Comparison of ENCODE assay signal across 18 cellular contexts in genomic region chr7:107152011-107152410, GRCh38. TPM values are rescaled to one million over a fixed set of nuclear protein-coding genes. Genes with fewer than 3 reads are reported as not detected.
DNase-seq lines count a peak whose midpoint lies in the region; ATAC-seq and TF ChIP-seq lines count a peak whose summit lies in the region.
"Had no signal": no experiment of that assay in that cellular context is flagged by ENCODE, and none has a peak within 500 bp of the region (broad histone marks: within the 10 kb centered on the region; RNA-seq: fewer than 3 reads in every experiment).

No MANE protein-coding gene starts in this region.

- no peak overlapping the region for H3K9ac ChIP-seq in adipocyte (ENCODE audit: low read length)

- ATAC-seq in foreskin keratinocyte = peak; percentile 86
- ATAC-seq in GM18502 (IDR thresholded peaks at IDR 0.05; ENCODE audit: poor library complexity, unreplicated experiment) = no peak
- ATAC-seq: gastroesophageal sphincter, left cardiac atrium had no signal

- H3K4me1 ChIP-seq in adipocyte (ENCODE audit: control insufficient read depth, insufficient read depth, low read length) (peaks cover 10% of the 10 kb centered on the region), foreskin keratinocyte (peaks cover 3% of the 10 kb centered on the region), Peyer's patch (no peaks in the 10 kb centered on the region)
- H3K4me1 ChIP-seq: HAP-1, uterus had no signal

- peaks cover 15% of the 10 kb centered on the region for H3K36me3 ChIP-seq in adipocyte (ENCODE audit: control insufficient read depth, insufficient read depth, low read length, severe bottlenecking)
- H3K36me3 ChIP-seq in Peyer's patch = no peaks in the 10 kb centered on the region
- H3K36me3 ChIP-seq: HAP-1, uterus, WERI-Rb-1 had no signal

- no peak for TF ChIP-seq POLR2A in Peyer's patch (IDR thresholded peaks at IDR 0.05)

- peak; percentile 57 for TF ChIP-seq CTCF in foreskin keratinocyte (conservative IDR thresholded peaks at IDR 0.05)
- TF ChIP-seq CTCF in Peyer's patch (IDR thresholded peaks at IDR 0.05) = no peak

- no peaks in the 10 kb centered on the region for H3K27me3 ChIP-seq in adipocyte (replicated peaks; ENCODE audit: control insufficient read depth, insufficient read depth, low read length)
- no peaks in the 10 kb centered on the region for H3K27me3 ChIP-seq in foreskin keratinocyte
- H3K27me3 ChIP-seq in Peyer's patch = no peaks in the 10 kb centered on the region
- H3K27me3 ChIP-seq: gastroesophageal sphincter, uterus had no signal

- H3K27ac ChIP-seq in foreskin keratinocyte (no peak overlapping the region), Peyer's patch (no peak overlapping the region)
- H3K27ac ChIP-seq: coronary artery, gastroesophageal sphincter, uterus, WERI-Rb-1 had no signal

- DNase-seq in AG08396 (ENCODE audit: low spot score) = peak; percentile 12
- peak; percentile 22 for DNase-seq in HPDE6-E6E7 (ENCODE audit: extremely low spot score)
- DNase-seq in adipocyte (ENCODE audit: low read depth) = peak; percentile 35
- DNase-seq in foreskin keratinocyte = peak; percentile 38 to 57
- DNase-seq in NCI-H2081 treated with DMSO at 0.1 percent for 48 hours (lab: John Stamatoyannopoulos, UW) = no peak
- DNase-seq in Peyer's patch = no peak
- DNase-seq in NCI-H187 treated with DMSO at 0.1 percent for 48 hours (lab: John Stamatoyannopoulos, UW) = no peak
- DNase-seq: activated naive CD8-positive, alpha-beta T cell treated with anti-CD3 and anti-CD28 coated beads for 36 hours; left cardiac atrium; NCI-H1105 treated with DMSO at 0.1 percent for 48 hours; NCI-H524; stimulated activated CD4-positive, alpha-beta T cell treated with anti-CD3 and anti-CD28 coated beads, Interleukin-2, amount 100 ng/mL, for 24 hours; uterus; WERI-Rb-1 had no signal

- H3K4me3 ChIP-seq in adipocyte (ENCODE audit: low read length) (no peak overlapping the region), Peyer's patch (no peak overlapping the region)
- H3K4me3 ChIP-seq: coronary artery, gastroesophageal sphincter, HAP-1, uterus had no signal

- H3K9me3 ChIP-seq in adipocyte (ENCODE audit: control insufficient read depth, low read length) = no peaks in the 10 kb centered on the region
- H3K9me3 ChIP-seq in Peyer's patch = no peaks in the 10 kb centered on the region
- H3K9me3 ChIP-seq: gastroesophageal sphincter, HAP-1, uterus had no signal

RNA-seq across cellular contexts. Expression of gene HBP1, which starts 16.8 kb away (rescaled TPM):
- total RNA-seq in foreskin keratinocyte = 19.8 and 23.8 TPM in 2 replicates
- 10.1 and 10.2 TPM in 2 replicates for polyA plus RNA-seq in foreskin keratinocyte
- 10 to 100 TPM; 57.6 to 67.7 (median 66.9) TPM for total RNA-seq in Peyer's patch

Comparison
In these comparisons a context has a peak if more than half of its experiments do, and no peak if none do; other contexts are left out.
1. DNase-seq: peak in AG08396 (single experiment), HPDE6-E6E7 (single experiment), adipocyte (single experiment) and foreskin keratinocyte (2 of 2); none in NCI-H2081 treated with DMSO at 0.1 percent for 48 hours (single experiment), Peyer's patch (0 of 3) and NCI-H187 treated with DMSO at 0.1 percent for 48 hours (single experiment).